Comparison of ENCODE assay signal across 1 cellular context in genomic region chr19:7680606-7681335, GRCh38.
TF ChIP-seq lines count a peak whose summit lies in the region.

TSS of gene TRAPPC5 (plus strand) at chr19:7680833. CDS start at chr19:7682254, 1,421 bp downstream.

TF ChIP-seq in K562, 482 proteins besides CTCF, POLR2A, EP300 and RAD21 (continued from another document and continues in another):
- TF ChIP-seq HMGXB4 (CRISPR knock-in tag; IDR thresholded peaks at IDR 0.05), result 0 out of 2 replicates have a peak, but pooled peaks have one; percentile 63
- TF ChIP-seq STAG1 (CRISPR knock-in tag; IDR thresholded peaks at IDR 0.05; ENCODE audit: borderline replicate concordance), result peak; percentile 91; the same call in 1 of the 2 replicates
- TF ChIP-seq ETV5 (CRISPR knock-in tag; IDR thresholded peaks at IDR 0.05; ENCODE audit: low read depth), result no peak
- TF ChIP-seq PHB2 (IDR thresholded peaks at IDR 0.05; ENCODE audit: low read depth), result no peak
- TF ChIP-seq HNRNPK (IDR thresholded peaks at IDR 0.05; ENCODE audit: low read depth, low read length, poor library complexity, severe bottlenecking), result no peak
- TF ChIP-seq MBD2 (IDR thresholded peaks at IDR 0.05; ENCODE audit: borderline replicate concordance, low read depth), result no peak
- TF ChIP-seq RBM34 (IDR thresholded peaks at IDR 0.05; ENCODE audit: borderline replicate concordance, insufficient read depth, low read length), result no peak
- no peak for TF ChIP-seq CC2D1A (IDR thresholded peaks at IDR 0.05)
- no peak for TF ChIP-seq ZFP36 (IDR thresholded peaks at IDR 0.05; ENCODE audit: low read depth, low read length, partially characterized antibody)
- no peak for TF ChIP-seq KAT8 (IDR thresholded peaks at IDR 0.05; ENCODE audit: low read depth)
- TF ChIP-seq, protein P1, sequence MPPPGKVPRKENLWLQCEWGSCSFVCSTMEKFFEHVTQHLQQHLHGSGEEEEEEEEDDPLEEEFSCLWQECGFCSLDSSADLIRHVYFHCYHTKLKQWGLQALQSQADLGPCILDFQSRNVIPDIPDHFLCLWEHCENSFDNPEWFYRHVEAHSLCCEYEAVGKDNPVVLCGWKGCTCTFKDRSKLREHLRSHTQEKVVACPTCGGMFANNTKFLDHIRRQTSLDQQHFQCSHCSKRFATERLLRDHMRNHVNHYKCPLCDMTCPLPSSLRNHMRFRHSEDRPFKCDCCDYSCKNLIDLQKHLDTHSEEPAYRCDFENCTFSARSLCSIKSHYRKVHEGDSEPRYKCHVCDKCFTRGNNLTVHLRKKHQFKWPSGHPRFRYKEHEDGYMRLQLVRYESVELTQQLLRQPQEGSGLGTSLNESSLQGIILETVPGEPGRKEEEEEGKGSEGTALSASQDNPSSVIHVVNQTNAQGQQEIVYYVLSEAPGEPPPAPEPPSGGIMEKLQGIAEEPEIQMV (tag; conservative IDR thresholded peaks at IDR 0.05; ENCODE audit: low read depth), result no peak
- peak; percentile 66 for TF ChIP-seq ATF7 (IDR thresholded peaks at IDR 0.05)
- TF ChIP-seq SUPT5H (IDR thresholded peaks at IDR 0.05), result peak; percentile 62
- TF ChIP-seq ZBTB17 (CRISPR knock-in tag; IDR thresholded peaks at IDR 0.05), result no peak
- TF ChIP-seq, protein P2, sequence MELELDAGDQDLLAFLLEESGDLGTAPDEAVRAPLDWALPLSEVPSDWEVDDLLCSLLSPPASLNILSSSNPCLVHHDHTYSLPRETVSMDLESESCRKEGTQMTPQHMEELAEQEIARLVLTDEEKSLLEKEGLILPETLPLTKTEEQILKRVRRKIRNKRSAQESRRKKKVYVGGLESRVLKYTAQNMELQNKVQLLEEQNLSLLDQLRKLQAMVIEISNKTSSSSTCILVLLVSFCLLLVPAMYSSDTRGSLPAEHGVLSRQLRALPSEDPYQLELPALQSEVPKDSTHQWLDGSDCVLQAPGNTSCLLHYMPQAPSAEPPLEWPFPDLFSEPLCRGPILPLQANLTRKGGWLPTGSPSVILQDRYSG (tag; conservative IDR thresholded peaks at IDR 0.05; ENCODE audit: low read depth), result no peak
- TF ChIP-seq, protein P3, sequence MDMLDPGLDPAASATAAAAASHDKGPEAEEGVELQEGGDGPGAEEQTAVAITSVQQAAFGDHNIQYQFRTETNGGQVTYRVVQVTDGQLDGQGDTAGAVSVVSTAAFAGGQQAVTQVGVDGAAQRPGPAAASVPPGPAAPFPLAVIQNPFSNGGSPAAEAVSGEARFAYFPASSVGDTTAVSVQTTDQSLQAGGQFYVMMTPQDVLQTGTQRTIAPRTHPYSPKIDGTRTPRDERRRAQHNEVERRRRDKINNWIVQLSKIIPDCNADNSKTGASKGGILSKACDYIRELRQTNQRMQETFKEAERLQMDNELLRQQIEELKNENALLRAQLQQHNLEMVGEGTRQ (CRISPR knock-in tag; IDR thresholded peaks at IDR 0.05), result no peak
- no peak for TF ChIP-seq PHTF2 (CRISPR knock-in tag; IDR thresholded peaks at IDR 0.05)
- TF ChIP-seq STAT6 (CRISPR knock-in tag; IDR thresholded peaks at IDR 0.05), result 0 out of 2 replicates have a peak, but pooled peaks have one; percentile 39
- no peak for TF ChIP-seq KLF16 (IDR thresholded peaks at IDR 0.05)
- no peak for TF ChIP-seq TOE1 (IDR thresholded peaks at IDR 0.05; ENCODE audit: borderline replicate concordance)
- TF ChIP-seq TOE1 (CRISPR knock-in tag; IDR thresholded peaks at IDR 0.05; ENCODE audit: borderline replicate concordance, low read depth), result no peak
- peak; percentile 79 for TF ChIP-seq DEAF1 (CRISPR knock-in tag; IDR thresholded peaks at IDR 0.05)
- no peak; the same call in 1 of the 2 replicates for TF ChIP-seq ZHX1 (conservative IDR thresholded peaks at IDR 0.05; ENCODE audit: low read length)
- TF ChIP-seq SMARCE1 (IDR thresholded peaks at IDR 0.05), result no peak
- no peak for TF ChIP-seq SMARCC2 (IDR thresholded peaks at IDR 0.05; ENCODE audit: low read depth)
- peak; percentile 70 for TF ChIP-seq CXXC5 (CRISPR knock-in tag; IDR thresholded peaks at IDR 0.05)
- TF ChIP-seq FOXA1 (IDR thresholded peaks at IDR 0.05; ENCODE audit: borderline replicate concordance), result no peak
- no peak for TF ChIP-seq KAT2B (IDR thresholded peaks at IDR 0.05; ENCODE audit: low read depth, low read length)
- no peak for TF ChIP-seq ZNF785 (CRISPR knock-in tag; IDR thresholded peaks at IDR 0.05)
- TF ChIP-seq ESRRA (IDR thresholded peaks at IDR 0.05; ENCODE audit: borderline replicate concordance, low read depth), result peak; percentile 67
- TF ChIP-seq GMEB1 (CRISPR knock-in tag; IDR thresholded peaks at IDR 0.05), result peak; percentile 50; the same call in 1 of the 2 replicates
- no peak for TF ChIP-seq ZKSCAN1 (IDR thresholded peaks at IDR 0.05; ENCODE audit: low read depth, low read length)
- TF ChIP-seq POLR3G (IDR thresholded peaks at IDR 0.05; ENCODE audit: extremely low read depth, insufficient read length, insufficient replicate concordance), result no peak
- TF ChIP-seq ZBTB33 (CRISPR knock-in tag; IDR thresholded peaks at IDR 0.05), result peak; percentile 76
- no peak for TF ChIP-seq MLLT1 (IDR thresholded peaks at IDR 0.05)
- TF ChIP-seq, protein P4, sequence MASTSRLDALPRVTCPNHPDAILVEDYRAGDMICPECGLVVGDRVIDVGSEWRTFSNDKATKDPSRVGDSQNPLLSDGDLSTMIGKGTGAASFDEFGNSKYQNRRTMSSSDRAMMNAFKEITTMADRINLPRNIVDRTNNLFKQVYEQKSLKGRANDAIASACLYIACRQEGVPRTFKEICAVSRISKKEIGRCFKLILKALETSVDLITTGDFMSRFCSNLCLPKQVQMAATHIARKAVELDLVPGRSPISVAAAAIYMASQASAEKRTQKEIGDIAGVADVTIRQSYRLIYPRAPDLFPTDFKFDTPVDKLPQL (IDR thresholded peaks at IDR 0.05; ENCODE audit: extremely low read depth, insufficient read length), result no peak
- TF ChIP-seq ZNF121 (CRISPR knock-in tag; conservative IDR thresholded peaks at IDR 0.05), result 0 out of 2 replicates have a peak, but pooled peaks have one; percentile 3
- TF ChIP-seq ZZZ3 (IDR thresholded peaks at IDR 0.05), result no peak
- peak; percentile 95; the same call in 1 of the 2 replicates for TF ChIP-seq KLF13 (tag; IDR thresholded peaks at IDR 0.05; ENCODE audit: borderline replicate concordance, low read depth)
- no peak for TF ChIP-seq ZNF175 (CRISPR knock-in tag; IDR thresholded peaks at IDR 0.05; ENCODE audit: low read depth)
- no peak for TF ChIP-seq ZNF347 (CRISPR knock-in tag; IDR thresholded peaks at IDR 0.05; ENCODE audit: low read depth)
- peak; percentile 72 for TF ChIP-seq CCNT2 (IDR thresholded peaks at IDR 0.05; ENCODE audit: borderline replicate concordance, extremely low read depth, insufficient read length, low read depth, low read length)
- peak; percentile 31; the same call in 1 of the 2 replicates for TF ChIP-seq GATA2 (CRISPR knock-in tag; IDR thresholded peaks at IDR 0.05)
- TF ChIP-seq ZFX (CRISPR knock-in tag; IDR thresholded peaks at IDR 0.05), result peak; percentile 24; the same call in 1 of the 2 replicates
- TF ChIP-seq MEIS2 (IDR thresholded peaks at IDR 0.05; ENCODE audit: partially characterized antibody), result peak; percentile 80
- no peak for TF ChIP-seq RNF2 (IDR thresholded peaks at IDR 0.05)
